14 cellular contexts compared by ENCODE assay signal in genomic region chr12:26737487-26738030, GRCh38.
"Had no signal": no experiment of that assay in that cellular context is flagged by ENCODE, and none has a peak within 500 bp of the region (broad histone marks: within the 10 kb centered on the region; RNA-seq: fewer than 3 reads in every experiment).

No MANE protein-coding gene starts in this region.

- DNase-seq: activated CD4-positive, alpha-beta T cell treated with anti-CD3 and anti-CD28 coated beads, Interleukin-2, amount 50 U/mL, for 1 hour; activated CD4-positive, CD25-positive, alpha-beta regulatory T cell; activated naive CD4-positive, alpha-beta T cell treated with Interleukin-2 at 50 U/mL for 16 hours; activated naive CD8-positive, alpha-beta T cell treated with anti-CD3 and anti-CD28 coated beads, Interleukin-2, amount 50 U/mL, for 24 hours; dorsolateral prefrontal cortex; left ventricle myocardium superior; stimulated activated CD4-positive, alpha-beta T cell treated with anti-CD3 and anti-CD28 coated beads, Interleukin-2, amount 100 ng/mL, for 48 hours; stimulated activated naive B cell treated with anti-CD40 and anti-IgM and Interleukin-4, amounts not matched to agents 10 μg/mL and 1 μg/mL and 100 μg/mL, for 72 hours; tibial artery; uterus had no signal

- H3K27me3 Mint-ChIP-seq: activated naive CD8-positive, alpha-beta T cell treated with anti-CD3 and anti-CD28 coated beads, Interleukin-2, amount 50 U/mL, for 24 hours; natural killer cell treated with Interleukin-12 subunit alpha and Interleukin-12 subunit beta and Interleukin-15 and Interleukin-18, amount 100 ng/mL, for 72 hours; stimulated activated naive B cell treated with anti-CD40 and anti-IgM and Interleukin-4, amounts not matched to agents 10 μg/mL and 1 μg/mL and 100 μg/mL, for 72 hours had no signal

- H3K9me3 ChIP-seq: tibial artery, uterus had no signal

- H3K36me3 ChIP-seq: ascending aorta, cardiac muscle cell, tibial artery, uterus had no signal

- H3K27me3 ChIP-seq: ascending aorta, cardiac muscle cell, dorsolateral prefrontal cortex, tibial artery, uterus had no signal

- H3K4me3 ChIP-seq: ascending aorta, cardiac muscle cell, dorsolateral prefrontal cortex, tibial artery, uterus had no signal

- H3K9me3 Mint-ChIP-seq: natural killer cell treated with Interleukin-12 subunit alpha and Interleukin-12 subunit beta and Interleukin-15 and Interleukin-18, amount 100 ng/mL, for 72 hours had no signal

- FAIRE-seq: endometrium had no signal

- H3K4me1 ChIP-seq: ascending aorta, uterus had no signal

- H3K4me3 Mint-ChIP-seq: activated naive CD8-positive, alpha-beta T cell treated with anti-CD3 and anti-CD28 coated beads, Interleukin-2, amount 50 U/mL, for 24 hours; natural killer cell treated with Interleukin-12 subunit alpha and Interleukin-12 subunit beta and Interleukin-15 and Interleukin-18, amount 100 ng/mL, for 72 hours; stimulated activated naive B cell treated with anti-CD40 and anti-IgM and Interleukin-4, amounts not matched to agents 10 μg/mL and 1 μg/mL and 100 μg/mL, for 72 hours had no signal

- H3K27ac ChIP-seq: ascending aorta, cardiac muscle cell, dorsolateral prefrontal cortex, tibial artery, uterus had no signal

- ATAC-seq: activated naive CD8-positive, alpha-beta T cell treated with anti-CD3 and anti-CD28 coated beads, Interleukin-2, amount 50 U/mL, for 24 hours; left ventricle myocardium superior; natural killer cell treated with Interleukin-12 subunit alpha and Interleukin-12 subunit beta and Interleukin-15 and Interleukin-18, amount 100 ng/mL, for 72 hours; stimulated activated naive B cell treated with anti-CD40 and anti-IgM and Interleukin-4, amounts not matched to agents 10 μg/mL and 1 μg/mL and 100 μg/mL, for 72 hours had no signal

- H3K27ac Mint-ChIP-seq: activated naive CD8-positive, alpha-beta T cell treated with anti-CD3 and anti-CD28 coated beads, Interleukin-2, amount 50 U/mL, for 24 hours had no signal
